1 cellular context compared by ENCODE assay signal in genomic region chr2:133142087-133142486, GRCh38.
TF ChIP-seq lines count a peak whose summit lies in the region.

No MANE protein-coding gene starts in this region.

TF ChIP-seq in GM12878, 131 proteins besides CTCF, POLR2A, EP300 and RAD21 (continued from another document):
- peak; percentile 53 for TF ChIP-seq PKNOX1 (IDR thresholded peaks at IDR 0.05)
- TF ChIP-seq RELA (IDR thresholded peaks at IDR 0.05; ENCODE audit: borderline replicate concordance, partially characterized antibody): no peak
- TF ChIP-seq MYB (IDR thresholded peaks at IDR 0.05; ENCODE audit: borderline replicate concordance, low read depth, low read length): no peak
- TF ChIP-seq SMC3 (IDR thresholded peaks at IDR 0.05; ENCODE audit: borderline replicate concordance, low read length): no peak
- no peak for TF ChIP-seq HDGF (IDR thresholded peaks at IDR 0.05)
- TF ChIP-seq NFIC (IDR thresholded peaks at IDR 0.05; ENCODE audit: low read depth, low read length): no peak
- TF ChIP-seq SREBF1 (IDR thresholded peaks at IDR 0.05; ENCODE audit: low read length): no peak
- TF ChIP-seq LARP7 (IDR thresholded peaks at IDR 0.05): no peak
- TF ChIP-seq CBX5 (IDR thresholded peaks at IDR 0.05; ENCODE audit: low read depth): no peak
- no peak for TF ChIP-seq SRF (IDR thresholded peaks at IDR 0.05; ENCODE audit: low read depth in 2 of 2, low read length in 2 of 2)
- TF ChIP-seq RELB (IDR thresholded peaks at IDR 0.05; ENCODE audit: low read depth): no peak
- TF ChIP-seq CHD4 (IDR thresholded peaks at IDR 0.05): no peak
- TF ChIP-seq JUNB (IDR thresholded peaks at IDR 0.05): no peak
- peak in 1 of 2 experiments; percentile 28; a peak in 1 of 4 replicates for TF ChIP-seq IKZF2 (IDR thresholded peaks at IDR 0.05)
- TF ChIP-seq POLR2AphosphoS5 (IDR thresholded peaks at IDR 0.05; ENCODE audit: low read length): no peak
- peak; percentile 49 for TF ChIP-seq RUNX3 (IDR thresholded peaks at IDR 0.05; ENCODE audit: low read length)
- TF ChIP-seq EZH2 (IDR thresholded peaks at IDR 0.05; ENCODE audit: borderline replicate concordance, control insufficient read depth, low read depth, low read length): no peak
- no peak for TF ChIP-seq CBX3 (IDR thresholded peaks at IDR 0.05; ENCODE audit: borderline replicate concordance, low read depth)
- no peak for TF ChIP-seq FOXK2 (IDR thresholded peaks at IDR 0.05)
- TF ChIP-seq SMAD1 (IDR thresholded peaks at IDR 0.05; ENCODE audit: low read depth, partially characterized antibody): no peak
- no peak for TF ChIP-seq ZZZ3 (IDR thresholded peaks at IDR 0.05; ENCODE audit: control insufficient read depth, insufficient read length, low read depth)
- TF ChIP-seq SPI1 (IDR thresholded peaks at IDR 0.05; ENCODE audit: borderline replicate concordance, insufficient read depth, low read depth, low read length): no peak
- TF ChIP-seq IKZF1 (conservative IDR thresholded peaks at IDR 0.05): 0 out of 2 replicates have a peak, but pooled peaks have one; percentile 34
- no peak for TF ChIP-seq RCOR1 (conservative IDR thresholded peaks at IDR 0.05; ENCODE audit: low read depth, low read length)
- TF ChIP-seq MTA2 (IDR thresholded peaks at IDR 0.05; ENCODE audit: low read depth): peak; percentile 49; the same call in 1 of the 2 replicates
- no peak for TF ChIP-seq SUZ12 (IDR thresholded peaks at IDR 0.05; ENCODE audit: unreplicated experiment)
- TF ChIP-seq ZNF217 (IDR thresholded peaks at IDR 0.05): no peak
- TF ChIP-seq SMAD5 (IDR thresholded peaks at IDR 0.05; ENCODE audit: low read depth): no peak
- no peak for TF ChIP-seq USF1 (IDR thresholded peaks at IDR 0.05; ENCODE audit: borderline replicate concordance, extremely low read length, insufficient read depth, low read depth, low read length)
- no peak for TF ChIP-seq RBBP5 (conservative IDR thresholded peaks at IDR 0.05)
